Comparison of ENCODE assay signal across 18 cellular contexts in the genomic region with DNA sequence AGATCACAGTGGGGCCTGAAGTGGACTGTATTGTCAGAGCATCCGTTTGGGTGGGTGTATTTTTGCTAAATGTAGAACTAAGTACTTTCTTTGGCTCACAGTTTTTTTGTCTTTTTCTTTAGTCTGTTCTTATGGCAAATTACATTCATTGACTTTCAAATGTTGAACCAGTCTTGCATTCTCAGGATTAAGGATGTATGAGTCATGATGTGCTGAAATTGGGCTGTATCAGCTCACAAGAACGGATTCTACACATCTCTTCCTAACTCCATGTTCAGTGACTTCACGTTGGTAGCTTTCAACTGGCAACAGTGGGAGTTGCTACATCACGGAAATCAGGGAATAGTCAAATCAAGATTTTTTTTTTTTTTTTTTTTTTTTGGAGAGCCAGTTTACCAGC.
DNase-seq lines count a peak whose midpoint lies in the region; ATAC-seq, FAIRE-seq and TF ChIP-seq lines count a peak whose summit lies in the region.
"Had no signal": no experiment of that assay in that cellular context is flagged by ENCODE, and none has a peak within 500 bp of the region (broad histone marks: within the 10 kb centered on the region; RNA-seq: fewer than 3 reads in every experiment).

No MANE protein-coding gene starts in this region.

- DNase-seq in AG08396 (ENCODE audit: low spot score) (peak; percentile 41), M059J (ENCODE audit: low read depth) (peak; percentile 77), bronchial epithelial cell (ENCODE audit: low read depth) (peak; percentile 61), DMS114 treated with DMSO at 0.1 percent for 48 hours (lab: John Stamatoyannopoulos, UW; ENCODE audit: unreplicated experiment) (no peak), HUDEP-2 (lab: John Stamatoyannopoulos, UW; ENCODE audit: unreplicated experiment in 76 of 76) (no peak)
- DNase-seq in activated T-cell treated with anti-CD3 and anti-CD28 coated beads, Interleukin-2, amount 50 U/mL, for 48 hours, result no peak
- DNase-seq: activated CD8-positive, alpha-beta memory T cell treated with anti-CD3 and anti-CD28 coated beads, Interleukin-2, amount 10 ng/mL, durations not matched to agents 7 days and 5 days; activated naive CD8-positive, alpha-beta T cell treated with anti-CD3 and anti-CD28 coated beads, Interleukin-2, amount 50 U/mL, for 24 hours; CD4-positive, CD25-positive, alpha-beta regulatory T cell; effector CD4-positive, alpha-beta T cell; GDM1; hypothalamus; lower lobe of right lung; stimulated activated CD4-positive, alpha-beta T cell treated with anti-CD3 and anti-CD28 coated beads, Interleukin-1b, Interleukin-23, amount 100 ng/mL, for 48 hours; uterus had no signal

- no peak for TF ChIP-seq CTCF in bronchial epithelial cell (IDR thresholded peaks at IDR 0.05; ENCODE audit: insufficient read depth, low read length, severe bottlenecking)

- peak overlapping the region; percentile 45 for H3K27ac ChIP-seq in mesodermal cell (ENCODE audit: low read depth, low read length, severe bottlenecking)
- H3K27ac ChIP-seq: lower lobe of right lung, uterus had no signal

- FAIRE-seq in bronchial epithelial cell (lab: Jason Lieb, UNC), result no peak

- H3K4me3 ChIP-seq in bronchial epithelial cell (ENCODE audit: low read depth, low read length) (no peak overlapping the region), mesodermal cell (ENCODE audit: extremely low read depth, insufficient read depth, low read length, poor library complexity, severe bottlenecking) (no peak overlapping the region)
- H3K4me3 ChIP-seq: lower lobe of right lung, uterus had no signal

- 75 to 100% methylated on average over 1 of the region's 4 CpGs for WGBS in mesodermal cell (ENCODE audit: insufficient coverage in 2 of 2), 2 experiments

- no peaks in the 10 kb centered on the region for H3K27me3 ChIP-seq in bronchial epithelial cell (ENCODE audit: control insufficient read depth, insufficient read depth, low read length)
- H3K27me3 ChIP-seq: uterus had no signal

- no peaks in the 10 kb centered on the region for H3K9me3 ChIP-seq in mesodermal cell (ENCODE audit: control insufficient read depth, low read length)
- H3K9me3 ChIP-seq: uterus had no signal

- no peak for ATAC-seq in GM21576 (IDR thresholded peaks at IDR 0.05; ENCODE audit: unreplicated experiment)
- ATAC-seq: activated CD8-positive, alpha-beta memory T cell treated with anti-CD3 and anti-CD28 coated beads, Interleukin-2, amount 10 ng/mL, durations not matched to agents 7 days and 5 days; activated naive CD8-positive, alpha-beta T cell treated with anti-CD3 and anti-CD28 coated beads, Interleukin-2, amount 50 U/mL, for 24 hours; lower lobe of right lung; stimulated activated effector memory CD8-positive, alpha-beta T cell treated with anti-CD3 and anti-CD28 coated beads, Interleukin-12 subunit alpha, Interleukin-12 subunit beta, amount 100 ng/mL, for 72 hours had no signal

- H3K36me3 ChIP-seq in bronchial epithelial cell (ENCODE audit: control insufficient read depth, insufficient read depth, low read length) (peaks cover 4% of the 10 kb centered on the region), mesodermal cell (ENCODE audit: control insufficient read depth, insufficient read depth, low read length) (peaks cover 10% of the 10 kb centered on the region)
- H3K36me3 ChIP-seq: uterus had no signal

- H3K4me1 ChIP-seq in mesodermal cell (ENCODE audit: control insufficient read depth, insufficient read depth, low read length, poor library complexity, severe bottlenecking), result peaks cover 13% of the 10 kb centered on the region
- H3K4me1 ChIP-seq: uterus had no signal

Comparison
In these comparisons a context has a peak if more than half of its experiments do, and no peak if none do; other contexts are left out.
1. DNase-seq: peak in AG08396 (single experiment), M059J (single experiment) and bronchial epithelial cell (single experiment); none in DMS114 treated with DMSO at 0.1 percent for 48 hours (single experiment), activated T-cell treated with anti-CD3 and anti-CD28 coated beads, Interleukin-2, amount 50 U/mL, for 48 hours (0 of 2) and HUDEP-2 (0 of 76).